7 cellular contexts compared by ENCODE assay signal in the genomic region with DNA sequence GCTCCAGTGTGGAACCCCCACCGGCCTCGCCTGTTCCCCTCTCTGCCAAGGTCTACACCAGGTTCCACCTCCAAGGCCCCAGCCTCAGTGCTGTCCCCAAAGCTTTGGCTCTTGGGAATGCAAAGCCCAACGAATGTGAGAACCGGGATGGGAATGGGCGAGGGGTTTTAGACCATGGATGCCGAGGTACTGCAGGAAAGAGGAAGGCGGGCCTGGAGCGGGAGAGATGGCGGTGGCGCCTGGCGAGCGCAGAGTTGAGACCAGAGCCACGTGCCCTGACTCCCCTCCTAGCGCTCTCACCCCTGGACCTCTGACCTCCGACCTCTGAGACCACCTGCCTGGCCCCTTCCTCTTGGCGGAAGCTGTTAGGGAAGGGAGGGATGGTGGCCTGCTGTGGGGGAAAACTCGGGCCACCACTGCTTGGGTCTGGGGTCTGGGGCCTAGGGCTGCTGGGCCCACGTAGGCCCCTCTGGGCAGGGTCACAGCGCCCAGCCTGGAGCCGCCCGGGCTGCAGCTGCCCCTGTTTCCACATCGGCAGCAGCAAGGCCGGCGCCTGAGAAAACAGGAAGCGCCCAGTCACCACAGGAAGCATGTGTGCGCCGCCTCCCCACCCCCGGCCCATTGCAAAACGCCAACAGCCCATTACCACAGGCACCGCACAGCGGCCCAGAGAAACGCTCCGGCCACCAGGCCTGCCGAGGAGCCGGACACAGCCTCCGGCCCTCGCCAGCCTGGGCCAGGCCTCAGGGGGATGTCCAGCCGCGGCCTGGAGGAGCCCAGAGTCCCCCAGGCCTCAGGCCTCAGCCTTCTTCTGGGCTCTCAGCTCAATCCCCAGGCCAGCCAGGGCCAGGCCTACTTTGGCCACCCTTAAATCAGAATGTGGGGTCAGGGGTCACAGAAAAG. TPM values are rescaled to one million over a fixed set of nuclear protein-coding genes. Genes with fewer than 3 reads are reported as not detected.
DNase-seq lines count a peak whose midpoint lies in the region; ATAC-seq and TF ChIP-seq lines count a peak whose summit lies in the region.

No MANE protein-coding gene starts in this region.

- no peaks in the 10 kb centered on the region for H3K9me3 ChIP-seq in lower lobe of right lung

- H3K4me3 Mint-ChIP-seq in stimulated activated naive CD8-positive, alpha-beta T cell treated with anti-CD3 and anti-CD28 coated beads, Interleukin-15, Interleukin-2, amounts not matched to agents 100 ng/mL and 50 ng/mL, for 24 hours, result peak overlapping the region; percentile 49
- no peak overlapping the region for H3K4me3 Mint-ChIP-seq in Calu3 (ENCODE audit: low read depth, unreplicated experiment)

- H3K4me1 Mint-ChIP-seq in stimulated activated naive CD8-positive, alpha-beta T cell treated with anti-CD3 and anti-CD28 coated beads, Interleukin-15, Interleukin-2, amounts not matched to agents 100 ng/mL and 50 ng/mL, for 24 hours (ENCODE audit: low read depth), result peaks cover 52% of the 10 kb centered on the region
- no peaks in the 10 kb centered on the region for H3K4me1 Mint-ChIP-seq in Calu3 (ENCODE audit: low read depth, unreplicated experiment)

- BruUV-seq in Calu3 (replicated peaks; lab: Mats Ljungman, UMichigan), result no TSS peak

- H3K27me3 Mint-ChIP-seq in stimulated activated naive CD8-positive, alpha-beta T cell treated with anti-CD3 and anti-CD28 coated beads, Interleukin-15, Interleukin-2, amounts not matched to agents 100 ng/mL and 50 ng/mL, for 24 hours, result no peaks in the 10 kb centered on the region
- peaks cover 2% of the 10 kb centered on the region for H3K27me3 Mint-ChIP-seq in Calu3 (ENCODE audit: unreplicated experiment)

- H3K27ac ChIP-seq in adipose tissue (ENCODE audit: low read depth, low read length) (peak overlapping the region; percentile 99), lower lobe of right lung (peak overlapping the region; percentile 93)

- peak; percentile 72 for TF ChIP-seq POLR2A in Raji (IDR thresholded peaks at IDR 0.05; ENCODE audit: insufficient read depth, low read depth, low read length)

- peak overlapping the region; percentile 90 for H3K27ac Mint-ChIP-seq in stimulated activated naive CD8-positive, alpha-beta T cell treated with anti-CD3 and anti-CD28 coated beads, Interleukin-15, Interleukin-2, amounts not matched to agents 100 ng/mL and 50 ng/mL, for 24 hours
- no peak overlapping the region for H3K27ac Mint-ChIP-seq in Calu3 (ENCODE audit: unreplicated experiment)

- no peaks in the 10 kb centered on the region for H3K36me3 ChIP-seq in lower lobe of right lung

- H3K27me3 ChIP-seq in lower lobe of right lung (ENCODE audit: low read depth), result no peaks in the 10 kb centered on the region

- CTCF ChIA-PET in Calu3 (lab: Charles Lee), result no interaction called here

- 40 to 77% (median 40%) methylated on average over 39 of the region's 39 CpGs for WGBS in adipose tissue, 3 donors

- intact Hi-C loops in lower lobe of right lung (cut with DNase I), result no loop called here
- intact Hi-C loops in Calu3 (cut with micrococcal nuclease; ENCODE audit: unreplicated experiment), result no loop called here

- ATAC-seq in GM21529 (IDR thresholded peaks at IDR 0.05; ENCODE audit: unreplicated experiment), result peak; percentile 70
- ATAC-seq in lower lobe of right lung, result peak; percentile 70 to 74

- H3K4me1 ChIP-seq in lower lobe of right lung, result peaks cover 57% of the 10 kb centered on the region

- H3K9me3 Mint-ChIP-seq in stimulated activated naive CD8-positive, alpha-beta T cell treated with anti-CD3 and anti-CD28 coated beads, Interleukin-15, Interleukin-2, amounts not matched to agents 100 ng/mL and 50 ng/mL, for 24 hours, result no peaks in the 10 kb centered on the region
- no peaks in the 10 kb centered on the region for H3K9me3 Mint-ChIP-seq in Calu3 (ENCODE audit: low read depth, unreplicated experiment)

- TF ChIP-seq CTCF in lower lobe of right lung (IDR thresholded peaks at IDR 0.05), result no peak
- TF ChIP-seq CTCF in Calu3 (IDR thresholded peaks at IDR 0.05; ENCODE audit: unreplicated experiment), result no peak

- DNase-seq in lower lobe of right lung (peak; percentile 87), NCI-H2029 treated with DMSO at 0.1 percent for 48 hours (lab: John Stamatoyannopoulos, UW) (no peak), Calu3 (no peak)

- peak overlapping the region; percentile 40 for H3K4me3 ChIP-seq in lower lobe of right lung

- no peaks in the 10 kb centered on the region for H3K36me3 Mint-ChIP-seq in stimulated activated naive CD8-positive, alpha-beta T cell treated with anti-CD3 and anti-CD28 coated beads, Interleukin-15, Interleukin-2, amounts not matched to agents 100 ng/mL and 50 ng/mL, for 24 hours (ENCODE audit: low read depth)
- no peaks in the 10 kb centered on the region for H3K36me3 Mint-ChIP-seq in Calu3 (ENCODE audit: insufficient read depth, unreplicated experiment)

RNA-seq across cellular contexts. Expression of gene SLC39A13, which starts 13.8 kb away (rescaled TPM):
- polyA plus RNA-seq in adipose tissue, result 10 to 100 TPM; 36.4 to 42.0 (median 39.9) TPM
- total RNA-seq in lower lobe of right lung, result 48.0 TPM
- total RNA-seq in Calu3 (2022), result 23.8 and 24.3 TPM in 2 replicates

RNA-seq across cellular contexts. Expression of gene SPI1, which starts 16.2 kb away (rescaled TPM):
- polyA plus RNA-seq in adipose tissue, result 10 to 100 TPM in 2 of 3 donors, 1 to 10 TPM in 1; 4.9 to 69.3 (median 49.3) TPM
- total RNA-seq in lower lobe of right lung (295 TPM), Calu3 (2022) (not detected in 2 replicates)

RNA-seq across cellular contexts. Expression of gene PSMC3, which starts 31.7 kb away (rescaled TPM):
- polyA plus RNA-seq in adipose tissue, result 100 to 1,000 TPM in 2 of 3 donors, 10 to 100 TPM in 1; 76.2 to 157 (median 134) TPM
- 77.1 TPM for total RNA-seq in lower lobe of right lung
- total RNA-seq in Calu3 (2022), result 154 and 173 TPM in 2 replicates

RNA-seq across cellular contexts. Expression of gene MYBPC3, which starts 42.1 kb away (rescaled TPM):
- 1 to 10 TPM in 1 of 3 donors, under 1 TPM in 2; 0.07 to 3.1 (median 0.68) TPM for polyA plus RNA-seq in adipose tissue
- total RNA-seq in lower lobe of right lung (0.86 TPM), Calu3 (2022) (not detected in 2 replicates)

RNA-seq across cellular contexts. Expression of gene RAPSN, which starts 54.4 kb away (rescaled TPM):
- under 1 TPM in 2 of 3 donors, not detected in 1; 0.21 to 0.59 TPM for polyA plus RNA-seq in adipose tissue
- total RNA-seq in lower lobe of right lung (1.2 TPM), Calu3 (2022) (1.8 and 3.6 TPM in 2 replicates)

Comparison
In these comparisons a context has a peak if more than half of its experiments do, and no peak if none do; other contexts are left out.
1. RNA of gene SPI1, which starts 16.2 kb away (total RNA-seq): 295 TPM in lower lobe of right lung (single experiment); not detected in Calu3; every median in the first group is over 100 times any median in the second.